In the genomic region with DNA sequence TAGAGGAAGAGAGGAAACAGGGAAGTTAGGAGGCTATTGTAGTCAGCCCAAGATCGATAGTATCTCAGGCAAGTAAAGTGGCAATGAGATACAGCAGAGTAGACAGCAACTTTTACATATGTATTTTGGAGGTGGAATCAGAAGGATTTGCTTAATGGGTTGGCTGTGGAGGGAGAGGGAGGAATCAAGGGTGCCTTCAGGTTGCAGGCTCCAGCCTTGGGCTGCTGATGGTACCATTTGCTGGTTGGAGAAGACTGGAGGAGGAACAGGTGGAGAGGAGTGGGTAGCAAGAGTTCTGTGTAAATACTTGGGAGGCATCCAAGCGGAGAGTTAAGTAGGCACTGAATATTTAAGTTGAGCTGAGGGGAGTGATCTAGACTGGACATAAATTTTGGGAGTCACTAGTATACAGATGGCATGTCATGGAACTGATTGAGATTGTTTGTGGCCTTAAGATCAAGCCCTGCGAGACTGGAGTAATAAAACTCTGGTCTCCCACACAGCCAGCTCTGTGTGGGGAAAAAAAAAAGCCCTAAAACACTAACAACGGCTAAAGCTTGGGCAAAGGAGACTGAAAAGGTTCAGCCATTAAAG, we compare ENCODE assay signal across 16 cellular contexts. TPM values are rescaled to one million over a fixed set of nuclear protein-coding genes. Genes with fewer than 3 reads are reported as not detected.
DNase-seq lines count a peak whose midpoint lies in the region; ATAC-seq and TF ChIP-seq lines count a peak whose summit lies in the region.
"Had no signal": no experiment of that assay in that cellular context is flagged by ENCODE, and none has a peak within 500 bp of the region (broad histone marks: within the 10 kb centered on the region; RNA-seq: fewer than 3 reads in every experiment).

No MANE protein-coding gene starts in this region.

- DNase-seq in NCI-H1092 treated with DMSO at 0.1 percent for 48 hours (lab: John Stamatoyannopoulos, UW) (peak; percentile 11), NCI-H1092 (lab: John Stamatoyannopoulos, UW) (no peak), Karpas-422 (peak; percentile 68), body of pancreas (no peak), sigmoid colon (no peak), chondrocyte (ENCODE audit: low spot score) (no peak), trophoblast cell (no peak), KG1 (lab: John Stamatoyannopoulos, UW) (no peak)
- DNase-seq: activated CD4-positive, alpha-beta T cell treated with anti-CD3 and anti-CD28 coated beads for 36 hours; brain microvascular endothelial cell; hypothalamus had no signal

- H2BK12ac ChIP-seq in trophoblast cell (ENCODE audit: low read length), result no peak overlapping the region

- H3K4me1 ChIP-seq in Karpas-422 (ENCODE audit: low read length) (peaks cover 72% of the 10 kb centered on the region), body of pancreas (peaks cover 70% of the 10 kb centered on the region), sigmoid colon (peaks cover 0 to 74% (median 61%) of the 10 kb centered on the region in 4 donors), trophoblast cell (ENCODE audit: control insufficient read depth in 1 of 2, insufficient read depth in 2 of 2, low read length in 2 of 2) (peaks cover 3 to 7% of the 10 kb centered on the region in 2 experiments)

- no peak overlapping the region for H4K91ac ChIP-seq in trophoblast cell (ENCODE audit: low read depth, low read length)

- H3K9ac ChIP-seq in Karpas-422 (ENCODE audit: low read length) (no peak overlapping the region; the same call in 1 of the 2 replicates), trophoblast cell (ENCODE audit: low read length) (no peak overlapping the region)

- H3K27ac ChIP-seq in Karpas-422 (ENCODE audit: low read length), result peak overlapping the region; percentile 98
- peak overlapping the region in 3 of 4 donors; percentile 44 to 100 (median 98) for H3K27ac ChIP-seq in body of pancreas
- peak overlapping the region; percentile 96 to 100 (median 100) for H3K27ac ChIP-seq in sigmoid colon
- H3K27ac ChIP-seq in trophoblast cell (ENCODE audit: low read depth, low read length), result no peak overlapping the region
- H3K27ac ChIP-seq: A549, brain microvascular endothelial cell, epithelial cell of prostate, SK-N-MC, suprapubic skin had no signal

- no peak overlapping the region for H4K8ac ChIP-seq in trophoblast cell (ENCODE audit: low read depth, low read length)

- H2BK5ac ChIP-seq in trophoblast cell (ENCODE audit: low read depth, low read length, poor library complexity), result no peak overlapping the region

- no peak overlapping the region for H4K12ac ChIP-seq in trophoblast cell (ENCODE audit: low read depth, low read length)

- TF ChIP-seq CTCF in body of pancreas (IDR thresholded peaks at IDR 0.05), result no peak
- TF ChIP-seq CTCF in sigmoid colon (IDR thresholded peaks at IDR 0.05), result no peak
- TF ChIP-seq CTCF in chondrocyte (IDR thresholded peaks at IDR 0.05), result no peak

- H2AK5ac ChIP-seq in trophoblast cell (ENCODE audit: low read length), result no peak overlapping the region

- H2AFZ ChIP-seq in Karpas-422 (ENCODE audit: low read length) (no peak overlapping the region), trophoblast cell (ENCODE audit: insufficient read depth, low read length, poor library complexity) (no peak overlapping the region)

- no peaks in the 10 kb centered on the region for H3K9me2 ChIP-seq in Karpas-422 (replicated peaks; ENCODE audit: insufficient read depth, low read length)

- TF ChIP-seq EP300 in sigmoid colon (IDR thresholded peaks at IDR 0.05), result no peak

- H3K14ac ChIP-seq in trophoblast cell (ENCODE audit: low read length), result no peak overlapping the region

- H3K4me3 Mint-ChIP-seq in chondrocyte (ENCODE audit: unreplicated experiment), result no peak overlapping the region
- H3K4me3 Mint-ChIP-seq: activated CD4-positive, alpha-beta T cell treated with anti-CD3 and anti-CD28 coated beads for 36 hours had no signal

- H3K79me2 ChIP-seq in Karpas-422 (ENCODE audit: low read length) (peaks cover 82% of the 10 kb centered on the region), trophoblast cell (ENCODE audit: control insufficient read depth, insufficient read depth, low read length, poor library complexity) (peaks cover 14% of the 10 kb centered on the region)

- H3K36me3 ChIP-seq in Karpas-422 (ENCODE audit: insufficient read depth, low read length) (no peaks in the 10 kb centered on the region), body of pancreas (replicated peaks in 1 of 2; ENCODE audit: insufficient read depth in 1 of 2, low read depth in 2 of 2) (no peaks in the 10 kb centered on the region), sigmoid colon (no peaks in the 10 kb centered on the region), trophoblast cell (ENCODE audit: control insufficient read depth in 1 of 2, insufficient read depth in 2 of 2, low read length in 2 of 2) (no peaks in the 10 kb centered on the region)
- H3K36me3 ChIP-seq: brain microvascular endothelial cell, suprapubic skin had no signal

- no peaks in the 10 kb centered on the region for H3K27me3 Mint-ChIP-seq in chondrocyte (ENCODE audit: low read depth)
- H3K27me3 Mint-ChIP-seq: activated CD4-positive, alpha-beta T cell treated with anti-CD3 and anti-CD28 coated beads for 36 hours had no signal

- no peak overlapping the region for H2BK120ac ChIP-seq in trophoblast cell (ENCODE audit: insufficient read depth, low read length, poor library complexity)

- no peak for TF ChIP-seq POLR2A in body of pancreas (IDR thresholded peaks at IDR 0.05)
- no peak for TF ChIP-seq POLR2A in sigmoid colon (IDR thresholded peaks at IDR 0.05)

- H3K9me3 Mint-ChIP-seq in chondrocyte (ENCODE audit: low read depth), result no peaks in the 10 kb centered on the region
- H3K9me3 Mint-ChIP-seq: activated T-helper 2 cell treated with anti-CD3 and anti-CD28 coated beads, Interferon-gamma antibody, Interleukin-2, Interleukin-4, amounts not matched to agents 10 μg/mL and 5 μg/mL and 100 μg/mL, durations not matched to agents 14 hours and 24 hours and 36 hours had no signal

- peaks cover 2% of the 10 kb centered on the region for H3K36me3 Mint-ChIP-seq in chondrocyte (ENCODE audit: low read depth)

- 53 to 65% methylated on average over 4 of the region's 4 CpGs for WGBS in body of pancreas, 2 donors
- WGBS in sigmoid colon, 2 donors, result 67 to 68% methylated on average over 4 of the region's 4 CpGs
- WGBS in trophoblast cell (ENCODE audit: extremely low coverage, insufficient coverage, insufficient read length), result no CpG with 5 or more reads among the region's 4 CpGs

- H3K27ac Mint-ChIP-seq in chondrocyte (ENCODE audit: unreplicated experiment), result no peak overlapping the region
- H3K27ac Mint-ChIP-seq: activated CD4-positive, alpha-beta T cell treated with anti-CD3 and anti-CD28 coated beads for 36 hours; activated T-helper 2 cell treated with anti-CD3 and anti-CD28 coated beads, Interferon-gamma antibody, Interleukin-2, Interleukin-4, amounts not matched to agents 10 μg/mL and 5 μg/mL and 100 μg/mL, durations not matched to agents 14 hours and 24 hours and 36 hours had no signal

- intact Hi-C loops in body of pancreas (cut with DNase I), result no loop called here
- intact Hi-C loops in sigmoid colon (cut with DNase I), result loop anchor here (5.0 kb wide), 1 partner anchor 35 kb away; no protein-coding TSS in a partner anchor

- H3K4ac ChIP-seq in trophoblast cell (ENCODE audit: low read depth, low read length), result no peak overlapping the region

- H3K18ac ChIP-seq in trophoblast cell (ENCODE audit: low read length), result no peak overlapping the region

- H3K4me3 ChIP-seq in Karpas-422 (ENCODE audit: low read length) (no peak overlapping the region), body of pancreas (no peak overlapping the region), sigmoid colon (peak overlapping the region in 1 of 4 donors; percentile 8), trophoblast cell (ENCODE audit: low read depth, low read length) (no peak overlapping the region)
- H3K4me3 ChIP-seq: A549, SK-N-MC had no signal

- H3K23ac ChIP-seq in trophoblast cell (ENCODE audit: low read length), result no peak overlapping the region

- H3K9me3 ChIP-seq in Karpas-422 (ENCODE audit: low read length) (no peaks in the 10 kb centered on the region), body of pancreas (no peaks in the 10 kb centered on the region), sigmoid colon (no peaks in the 10 kb centered on the region), trophoblast cell (ENCODE audit: insufficient read depth, low read depth, low read length) (no peaks in the 10 kb centered on the region)
- H3K9me3 ChIP-seq: A549, suprapubic skin had no signal

- H3K27me3 ChIP-seq in Karpas-422 (ENCODE audit: low read length) (no peaks in the 10 kb centered on the region), body of pancreas (no peaks in the 10 kb centered on the region), sigmoid colon (no peaks in the 10 kb centered on the region), trophoblast cell (ENCODE audit: insufficient read depth, low read length) (peaks cover 5% of the 10 kb centered on the region)
- H3K27me3 ChIP-seq: brain microvascular endothelial cell, suprapubic skin had no signal

- peak overlapping the region; percentile 87 for H3K4me2 ChIP-seq in Karpas-422 (ENCODE audit: low read depth, low read length, poor library complexity, severe bottlenecking)
- no peak overlapping the region for H3K4me2 ChIP-seq in trophoblast cell (ENCODE audit: low read length)

- H3K79me1 ChIP-seq in trophoblast cell (ENCODE audit: low read length), result peaks cover 16% of the 10 kb centered on the region

- H3K4me1 Mint-ChIP-seq in chondrocyte (ENCODE audit: low read depth), result peaks cover 19% of the 10 kb centered on the region

- H4K20me1 ChIP-seq in Karpas-422 (ENCODE audit: insufficient read depth, low read depth, low read length), result no peaks in the 10 kb centered on the region

- no peak for ATAC-seq in body of pancreas
- ATAC-seq: A549; activated CD4-positive, alpha-beta T cell treated with anti-CD3 and anti-CD28 coated beads for 36 hours had no signal

RNA-seq across cellular contexts. Expression of a gene that starts 5.3 kb away (rescaled TPM):
- total RNA-seq in Karpas-422 (2014; rRNA removed; shearing (Covaris generic); ENCODE audit: low replicate concordance), result 8.8 and 16.8 TPM in 2 replicates
- total RNA-seq in body of pancreas (1 to 10 TPM; 6.9 to 8.6 TPM), sigmoid colon (10 to 100 TPM; 13.6 to 18.5 (median 17.4) TPM), chondrocyte (9.2 to 10.8 TPM (median 9.7 TPM) in 3 replicates)
- polyA plus RNA-seq in sigmoid colon, result 1 to 10 TPM; 4.6 to 7.8 (median 4.8) TPM
- 3.5 TPM in 2 replicates for polyA plus RNA-seq in trophoblast cell (2013)

RNA-seq across cellular contexts. Expression of a gene that starts 41.2 kb away (rescaled TPM):
- total RNA-seq in Karpas-422 (2014; rRNA removed; shearing (Covaris generic); ENCODE audit: low replicate concordance), result 154 and 205 TPM in 2 replicates
- 10 to 100 TPM; 14.5 to 25.4 TPM for total RNA-seq in body of pancreas
- 10 to 100 TPM; 16.6 to 39.6 (median 27.7) TPM for total RNA-seq in sigmoid colon
- 10 to 100 TPM; 30.6 to 35.9 (median 35.4) TPM for polyA plus RNA-seq in sigmoid colon
- total RNA-seq in chondrocyte, result 17.5 to 19.3 TPM (median 18.4 TPM) in 3 replicates
- 19.7 and 20.7 TPM in 2 replicates for polyA plus RNA-seq in trophoblast cell (2013)

Comparison
In these comparisons a context has a peak if more than half of its experiments do, and no peak if none do; other contexts are left out.
1. DNase-seq: peak in NCI-H1092 treated with DMSO at 0.1 percent for 48 hours (single experiment) and Karpas-422 (single experiment); none in NCI-H1092 (single experiment), body of pancreas (0 of 4), sigmoid colon (single experiment), chondrocyte (single experiment), trophoblast cell (0 of 2) and KG1 (single experiment).